ENCODE assay signal across 1 cellular context in genomic region chr6:31690231-31691077, GRCh38.
TF ChIP-seq lines count a peak whose summit lies in the region.

No MANE protein-coding gene starts in this region.

TF ChIP-seq in K562, 482 proteins besides CTCF, POLR2A, EP300 and RAD21 (continued from another document and continues in another):
- no peak for TF ChIP-seq ZNF280B (CRISPR knock-in tag; IDR thresholded peaks at IDR 0.05)
- TF ChIP-seq THRB (CRISPR knock-in tag; conservative IDR thresholded peaks at IDR 0.05), result peak; percentile 91
- no peak for TF ChIP-seq ID3 (CRISPR knock-in tag; IDR thresholded peaks at IDR 0.05)
- TF ChIP-seq ID3 (tag; IDR thresholded peaks at IDR 0.05), result peak; percentile 94
- TF ChIP-seq CHCHD3 (CRISPR knock-in tag; IDR thresholded peaks at IDR 0.05), result no peak; the same call in 1 of the 2 replicates
- TF ChIP-seq MGA (IDR thresholded peaks at IDR 0.05), result no peak
- TF ChIP-seq RERE (CRISPR knock-in tag; IDR thresholded peaks at IDR 0.05; ENCODE audit: borderline replicate concordance), result no peak
- TF ChIP-seq RFX1 (IDR thresholded peaks at IDR 0.05), result no peak
- peak; percentile 89 for TF ChIP-seq ATF7 (IDR thresholded peaks at IDR 0.05)
- TF ChIP-seq BRF1 (IDR thresholded peaks at IDR 0.05; ENCODE audit: borderline replicate concordance, extremely low read depth, insufficient read length), result no peak
- TF ChIP-seq ZNF174 (CRISPR knock-in tag; IDR thresholded peaks at IDR 0.05), result no peak
- peak in 1 of 2 experiments; percentile 87; a peak in 2 of 4 replicates for TF ChIP-seq MNT (conservative IDR thresholded peaks at IDR 0.05)
- no peak for TF ChIP-seq ZSCAN32 (CRISPR knock-in tag; IDR thresholded peaks at IDR 0.05)
- TF ChIP-seq ATF1 (CRISPR knock-in tag; IDR thresholded peaks at IDR 0.05), result no peak
- peak; percentile 71 for TF ChIP-seq ATF1 (tag; IDR thresholded peaks at IDR 0.05)
- TF ChIP-seq MEF2A (IDR thresholded peaks at IDR 0.05; ENCODE audit: control insufficient read depth, low read depth, low read length), result no peak
- TF ChIP-seq SMAD1 (IDR thresholded peaks at IDR 0.05; ENCODE audit: low read depth, low read length, partially characterized antibody), result no peak
- no peak for TF ChIP-seq CREBBP (IDR thresholded peaks at IDR 0.05; ENCODE audit: low read depth, low read length)
- TF ChIP-seq ZNF175 (CRISPR knock-in tag; IDR thresholded peaks at IDR 0.05; ENCODE audit: low read depth), result no peak
- TF ChIP-seq ZNF511 (CRISPR knock-in tag; IDR thresholded peaks at IDR 0.05), result no peak
- no peak for TF ChIP-seq ZNF707 (CRISPR knock-in tag; conservative IDR thresholded peaks at IDR 0.05)
- TF ChIP-seq PYGO2 (tag; IDR thresholded peaks at IDR 0.05), result no peak
- TF ChIP-seq ZNF77 (CRISPR knock-in tag; IDR thresholded peaks at IDR 0.05), result 0 out of 2 replicates have a peak, but pooled peaks have one; percentile 51
- no peak for TF ChIP-seq ETS2 (tag; IDR thresholded peaks at IDR 0.05; ENCODE audit: borderline replicate concordance, poor library complexity, severe bottlenecking)
- TF ChIP-seq PCBP2 (IDR thresholded peaks at IDR 0.05; ENCODE audit: low read depth, low read length, poor library complexity, severe bottlenecking), result no peak
- TF ChIP-seq ZNF23 (CRISPR knock-in tag; IDR thresholded peaks at IDR 0.05), result no peak
- TF ChIP-seq KAT7 (CRISPR knock-in tag; IDR thresholded peaks at IDR 0.05; ENCODE audit: borderline replicate concordance), result peak; percentile 94
- no peak for TF ChIP-seq ZNF766 (CRISPR knock-in tag; conservative IDR thresholded peaks at IDR 0.05)
- TF ChIP-seq NR2C2 (CRISPR knock-in tag; IDR thresholded peaks at IDR 0.05), result no peak
- peak; percentile 84 for TF ChIP-seq NR2C2 (tag; IDR thresholded peaks at IDR 0.05)
- TF ChIP-seq JUND (IDR thresholded peaks at IDR 0.05; ENCODE audit: borderline replicate concordance, low read depth, low read length), result peak; percentile 100
- peak; percentile 99; the same call in 2 of the 3 replicates for TF ChIP-seq JUND (tag; IDR thresholded peaks at IDR 0.05; ENCODE audit: borderline replicate concordance, low read depth, low read length)
- TF ChIP-seq PKNOX1 (IDR thresholded peaks at IDR 0.05), result no peak
- no peak for TF ChIP-seq ZNF764 (CRISPR knock-in tag; IDR thresholded peaks at IDR 0.05; ENCODE audit: low read depth)
- no peak for TF ChIP-seq CCAR2 (IDR thresholded peaks at IDR 0.05; ENCODE audit: low read depth, low read length)
- TF ChIP-seq RBM39 (optimal IDR thresholded peaks at IDR 0.05; ENCODE audit: low read depth, low read length), result peak; percentile 8
- TF ChIP-seq NUFIP1 (IDR thresholded peaks at IDR 0.05; ENCODE audit: partially characterized antibody), result no peak
- TF ChIP-seq ZNF324 (CRISPR knock-in tag; IDR thresholded peaks at IDR 0.05), result no peak
